Comparison of ENCODE assay signal across 8 cellular contexts in the genomic region with DNA sequence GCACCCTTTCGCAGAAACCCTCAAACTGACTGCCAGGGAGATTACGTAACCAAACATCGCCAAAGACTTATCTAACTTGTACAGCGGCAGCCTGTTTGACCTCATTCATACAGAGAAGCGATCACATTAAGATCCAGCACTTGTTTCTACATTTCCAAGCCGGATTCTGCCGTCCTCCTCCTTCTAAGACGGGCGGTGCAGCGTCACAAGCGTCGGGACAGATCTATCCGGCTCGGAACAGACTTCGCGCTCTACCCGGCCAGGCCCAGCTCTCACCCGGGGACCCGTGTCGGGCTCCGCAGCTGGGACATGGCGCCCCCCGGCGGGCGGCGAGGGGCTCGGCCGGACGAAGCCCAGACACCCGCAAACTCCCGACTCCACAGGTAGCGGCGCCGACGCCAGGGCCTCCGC. TPM values are rescaled to one million over a fixed set of nuclear protein-coding genes. Genes with fewer than 3 reads are reported as not detected.
DNase-seq lines count a peak whose midpoint lies in the region; ATAC-seq, FAIRE-seq and TF ChIP-seq lines count a peak whose summit lies in the region.

No MANE protein-coding gene starts in this region.

- peak overlapping the region; percentile 96 for H3K27ac Mint-ChIP-seq in activated T-helper 2 cell treated with anti-CD3 and anti-CD28 coated beads, Interferon-gamma antibody, Interleukin-2, Interleukin-4, amounts not matched to agents 10 μg/mL and 5 μg/mL and 100 μg/mL, durations not matched to agents 14 hours and 24 hours and 36 hours
- H3K27ac Mint-ChIP-seq in natural killer cell treated with Interleukin-12 subunit alpha and Interleukin-12 subunit beta and Interleukin-15 and Interleukin-18, amount 100 ng/mL, for 72 hours: peak overlapping the region; percentile 83 to 93

- no peaks in the 10 kb centered on the region for H3K9me3 Mint-ChIP-seq in activated T-helper 2 cell treated with anti-CD3 and anti-CD28 coated beads, Interferon-gamma antibody, Interleukin-2, Interleukin-4, amounts not matched to agents 10 μg/mL and 5 μg/mL and 100 μg/mL, durations not matched to agents 14 hours and 24 hours and 36 hours
- no peaks in the 10 kb centered on the region for H3K9me3 Mint-ChIP-seq in natural killer cell treated with Interleukin-12 subunit alpha and Interleukin-12 subunit beta and Interleukin-15 and Interleukin-18, amount 100 ng/mL, for 72 hours

- H3K4me3 ChIP-seq in fibroblast of pulmonary artery (replicated peaks; ENCODE audit: low read depth, low read length): peak overlapping the region; percentile 95

- peak; percentile 52 for TF ChIP-seq CTCF in fibroblast of pulmonary artery (IDR thresholded peaks at IDR 0.05; ENCODE audit: low read length, missing control alignments)

- DNase-seq in DMS153 treated with DMSO at 0.1 percent for 48 hours (lab: John Stamatoyannopoulos, UW; ENCODE audit: unreplicated experiment) (peak; percentile 94), HuH-7 (ENCODE audit: low spot score) (peak; percentile 87), RCC 7860 (ENCODE audit: low spot score) (peak; percentile 70), fibroblast of pulmonary artery (ENCODE audit: low read depth) (peak; percentile 88)
- peak; percentile 83 for DNase-seq in activated T-helper 2 cell treated with anti-CD3 and anti-CD28 coated beads, Interferon-gamma antibody, Interleukin-2, Interleukin-4, amounts not matched to agents 10 μg/mL and 5 μg/mL and 100 μg/mL, durations not matched to agents 14 hours and 24 hours and 36 hours (ENCODE audit: low spot score)
- peak; percentile 89 for DNase-seq in natural killer cell treated with Interleukin-12 subunit alpha and Interleukin-12 subunit beta and Interleukin-15 and Interleukin-18, amount 100 ng/mL, for 72 hours (ENCODE audit: low spot score)
- DNase-seq in stimulated activated naive CD4-positive, alpha-beta T cell treated with Interleukin-2 at 50 U/mL for 16 hours (lab: John Stamatoyannopoulos, UW): peak; percentile 76

- peaks cover 44% of the 10 kb centered on the region for H3K4me1 Mint-ChIP-seq in activated T-helper 2 cell treated with anti-CD3 and anti-CD28 coated beads, Interferon-gamma antibody, Interleukin-2, Interleukin-4, amounts not matched to agents 10 μg/mL and 5 μg/mL and 100 μg/mL, durations not matched to agents 14 hours and 24 hours and 36 hours (ENCODE audit: low read depth)
- peaks cover 26 to 42% of the 10 kb centered on the region in 2 donors for H3K4me1 Mint-ChIP-seq in natural killer cell treated with Interleukin-12 subunit alpha and Interleukin-12 subunit beta and Interleukin-15 and Interleukin-18, amount 100 ng/mL, for 72 hours (ENCODE audit: low read depth in 2 of 2)

- no peak for FAIRE-seq in RCC 7860 (lab: Jason Lieb, UNC)

- H3K27me3 Mint-ChIP-seq in activated T-helper 2 cell treated with anti-CD3 and anti-CD28 coated beads, Interferon-gamma antibody, Interleukin-2, Interleukin-4, amounts not matched to agents 10 μg/mL and 5 μg/mL and 100 μg/mL, durations not matched to agents 14 hours and 24 hours and 36 hours (ENCODE audit: low read depth): no peaks in the 10 kb centered on the region
- no peaks in the 10 kb centered on the region for H3K27me3 Mint-ChIP-seq in natural killer cell treated with Interleukin-12 subunit alpha and Interleukin-12 subunit beta and Interleukin-15 and Interleukin-18, amount 100 ng/mL, for 72 hours

- intact Hi-C loops in activated T-helper 2 cell treated with anti-CD3 and anti-CD28 coated beads, Interferon-gamma antibody, Interleukin-2, Interleukin-4, amounts not matched to agents 10 μg/mL and 5 μg/mL and 100 μg/mL, durations not matched to agents 14 hours and 24 hours and 36 hours (cut with micrococcal nuclease): loop anchor here (2.0 to 5.0 kb wide), 2 partner anchors 75 to 130 kb away; partner anchors contain the start of gene MYO1G

- H3K4me3 Mint-ChIP-seq in activated T-helper 2 cell treated with anti-CD3 and anti-CD28 coated beads, Interferon-gamma antibody, Interleukin-2, Interleukin-4, amounts not matched to agents 10 μg/mL and 5 μg/mL and 100 μg/mL, durations not matched to agents 14 hours and 24 hours and 36 hours (ENCODE audit: low read depth): peak overlapping the region; percentile 91
- H3K4me3 Mint-ChIP-seq in natural killer cell treated with Interleukin-12 subunit alpha and Interleukin-12 subunit beta and Interleukin-15 and Interleukin-18, amount 100 ng/mL, for 72 hours: peak overlapping the region; percentile 89

- H3K36me3 Mint-ChIP-seq in activated T-helper 2 cell treated with anti-CD3 and anti-CD28 coated beads, Interferon-gamma antibody, Interleukin-2, Interleukin-4, amounts not matched to agents 10 μg/mL and 5 μg/mL and 100 μg/mL, durations not matched to agents 14 hours and 24 hours and 36 hours (ENCODE audit: low read depth): peaks cover 20% of the 10 kb centered on the region
- peaks cover 2% of the 10 kb centered on the region for H3K36me3 Mint-ChIP-seq in natural killer cell treated with Interleukin-12 subunit alpha and Interleukin-12 subunit beta and Interleukin-15 and Interleukin-18, amount 100 ng/mL, for 72 hours

- ATAC-seq in GM21529 (IDR thresholded peaks at IDR 0.05; ENCODE audit: unreplicated experiment): peak; percentile 64
- peak; percentile 79 to 80 for ATAC-seq in natural killer cell treated with Interleukin-12 subunit alpha and Interleukin-12 subunit beta and Interleukin-15 and Interleukin-18, amount 100 ng/mL, for 72 hours

RNA-seq across cellular contexts. Expression of gene H2AZ2, which starts 0.4 kb away (rescaled TPM):
- total RNA-seq in activated T-helper 2 cell treated with anti-CD3 and anti-CD28 coated beads, Interferon-gamma antibody, Interleukin-2, Interleukin-4, amounts not matched to agents 10 μg/mL and 5 μg/mL and 100 μg/mL, durations not matched to agents 14 hours and 24 hours and 36 hours: 204 and 208 TPM in 2 replicates
- 100 to 1,000 TPM; 193 to 208 TPM for total RNA-seq in natural killer cell treated with Interleukin-12 subunit alpha and Interleukin-12 subunit beta and Interleukin-15 and Interleukin-18, amount 100 ng/mL, for 72 hours

RNA-seq across cellular contexts. Expression of gene PURB, which starts 37.8 kb away (rescaled TPM):
- 32.9 and 33.9 TPM in 2 replicates for total RNA-seq in activated T-helper 2 cell treated with anti-CD3 and anti-CD28 coated beads, Interferon-gamma antibody, Interleukin-2, Interleukin-4, amounts not matched to agents 10 μg/mL and 5 μg/mL and 100 μg/mL, durations not matched to agents 14 hours and 24 hours and 36 hours
- 10 to 100 TPM; 39.1 to 41.8 TPM for total RNA-seq in natural killer cell treated with Interleukin-12 subunit alpha and Interleukin-12 subunit beta and Interleukin-15 and Interleukin-18, amount 100 ng/mL, for 72 hours

RNA-seq across cellular contexts. Expression of gene PPIA, which starts 51.0 kb away (rescaled TPM):
- total RNA-seq in activated T-helper 2 cell treated with anti-CD3 and anti-CD28 coated beads, Interferon-gamma antibody, Interleukin-2, Interleukin-4, amounts not matched to agents 10 μg/mL and 5 μg/mL and 100 μg/mL, durations not matched to agents 14 hours and 24 hours and 36 hours: 2,442 and 2,446 TPM in 2 replicates
- 1,000 to 10,000 TPM; 1,523 to 1,782 TPM for total RNA-seq in natural killer cell treated with Interleukin-12 subunit alpha and Interleukin-12 subunit beta and Interleukin-15 and Interleukin-18, amount 100 ng/mL, for 72 hours

Comparison
In these comparisons a context has a peak if more than half of its experiments do, and no peak if none do; other contexts are left out.
1. Peak in every context shown above with its lines: DNase-seq, ATAC-seq and H3K4me3 ChIP-seq.